Comparison of ENCODE assay signal across 18 cellular contexts in the genomic region with DNA sequence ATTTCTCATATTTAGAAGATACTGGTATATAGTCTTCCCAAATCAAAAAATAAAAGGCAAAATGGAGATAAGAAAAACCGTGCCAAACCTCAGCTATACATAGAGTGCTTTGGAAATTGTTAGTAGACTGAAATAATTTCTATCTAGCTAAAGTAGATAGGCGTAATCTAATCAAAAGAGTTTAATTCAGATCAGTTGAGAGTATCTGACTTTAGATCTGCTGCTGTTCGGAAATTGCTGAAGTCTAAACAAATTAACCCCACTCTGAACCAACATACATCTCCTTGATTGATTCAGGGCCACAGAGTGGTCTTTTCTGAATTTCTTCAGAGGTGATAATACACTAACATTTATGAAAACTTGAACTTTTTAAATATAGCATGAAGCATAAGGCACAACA. TPM values are rescaled to one million over a fixed set of nuclear protein-coding genes. Genes with fewer than 3 reads are reported as not detected.
DNase-seq lines count a peak whose midpoint lies in the region; ATAC-seq and TF ChIP-seq lines count a peak whose summit lies in the region.
"Had no signal": no experiment of that assay in that cellular context is flagged by ENCODE, and none has a peak within 500 bp of the region (broad histone marks: within the 10 kb centered on the region; RNA-seq: fewer than 3 reads in every experiment).

No MANE protein-coding gene starts in this region.

- H3K79me2 ChIP-seq in neural cell (replicated peaks; ENCODE audit: insufficient read depth, low read length), result no peaks in the 10 kb centered on the region

- H3K4me3 Mint-ChIP-seq in glutamatergic neuron (ENCODE audit: unreplicated experiment), result peak overlapping the region; percentile 80
- H3K4me3 Mint-ChIP-seq: CD4-positive, alpha-beta memory T cell; HFFc6 had no signal

- no peak overlapping the region for H3K4me2 ChIP-seq in neural cell (ENCODE audit: low read length)
- H3K4me2 ChIP-seq: BLaER1 treated with 17β-estradiol and CSF1 and Interleukin-3, amounts not matched to agents 10 nM and 100 nM had no signal

- H2AFZ ChIP-seq in neural cell (ENCODE audit: low read depth, low read length), result no peak overlapping the region

- peak overlapping the region; percentile 7 for H3K4me3 ChIP-seq in neural cell (ENCODE audit: low read length)
- H3K4me3 ChIP-seq: BLaER1 treated with 17β-estradiol and CSF1 and Interleukin-3, amounts not matched to agents 10 nM and 100 nM; GM12878; HAP-1; K562 had no signal

- intact Hi-C loops in left colon (cut with DNase I, micrococcal nuclease), result no loop called here

- peaks cover 2% of the 10 kb centered on the region for H3K27me3 Mint-ChIP-seq in glutamatergic neuron (ENCODE audit: unreplicated experiment)

- no peaks in the 10 kb centered on the region for H3K9me2 ChIP-seq in neural cell (ENCODE audit: insufficient read depth, low read length)

- ATAC-seq in SK-N-SH treated with all-trans-retinoic acid at 6 μM for 48 hours, result no peak; the same call in 2 of the 3 replicates
- ATAC-seq in left colon, result no peak
- ATAC-seq: GM12878, K562, Panc1 had no signal

- no peaks in the 10 kb centered on the region for H3F3A ChIP-seq in neural cell (ENCODE audit: insufficient read depth, low read length, poor library complexity, severe bottlenecking)

- H3K36me3 ChIP-seq in neural cell (ENCODE audit: insufficient read depth, low read length), result no peaks in the 10 kb centered on the region
- H3K36me3 ChIP-seq: BLaER1 treated with 17β-estradiol and CSF1 and Interleukin-3, amounts not matched to agents 10 nM and 100 nM; HAP-1 had no signal

- TF ChIP-seq CTCF in glutamatergic neuron (IDR thresholded peaks at IDR 0.05; ENCODE audit: partially characterized antibody, unreplicated experiment), result no peak
- TF ChIP-seq CTCF in neural cell (IDR thresholded peaks at IDR 0.05; ENCODE audit: poor library complexity, severe bottlenecking), result no peak

- H3K9me3 Mint-ChIP-seq in glutamatergic neuron (ENCODE audit: unreplicated experiment), result peaks cover 5% of the 10 kb centered on the region
- H3K9me3 Mint-ChIP-seq: CD4-positive, alpha-beta memory T cell; HFFc6 had no signal

- H4K20me1 ChIP-seq in neural cell (ENCODE audit: insufficient read depth), result no peaks in the 10 kb centered on the region
- H4K20me1 ChIP-seq: BLaER1 treated with 17β-estradiol and CSF1 and Interleukin-3, amounts not matched to agents 10 nM and 100 nM had no signal

- no peaks in the 10 kb centered on the region for H3K36me3 Mint-ChIP-seq in glutamatergic neuron (ENCODE audit: unreplicated experiment)
- H3K36me3 Mint-ChIP-seq: CD4-positive, alpha-beta memory T cell had no signal

- no peaks in the 10 kb centered on the region for H3K27me3 ChIP-seq in neural cell (ENCODE audit: insufficient read depth, low read depth, low read length)
- H3K27me3 ChIP-seq: BLaER1 treated with 17β-estradiol and CSF1 and Interleukin-3, amounts not matched to agents 10 nM and 100 nM had no signal

- DNase-seq in NCI-H69 (lab: John Stamatoyannopoulos, UW), result peak; percentile 44
- no peak for DNase-seq in glutamatergic neuron
- no peak for DNase-seq in GF-D8 (lab: John Stamatoyannopoulos, UW)
- DNase-seq in left colon, result no peak
- no peak for DNase-seq in NCI-H146 (lab: John Stamatoyannopoulos, UW)
- DNase-seq in GM03348 (ENCODE audit: low spot score), result no peak
- DNase-seq: CD4-positive, alpha-beta memory T cell; DMS53; GOT3 had no signal

- peak overlapping the region; percentile 11 for H3K27ac ChIP-seq in neural cell (ENCODE audit: low read length)
- H3K27ac ChIP-seq: BLaER1 treated with 17β-estradiol and CSF1 and Interleukin-3, amounts not matched to agents 10 nM and 100 nM; RWPE1 had no signal

- H3K9me3 ChIP-seq in neural cell (ENCODE audit: low read length), result no peaks in the 10 kb centered on the region
- H3K9me3 ChIP-seq: BLaER1 treated with 17β-estradiol and CSF1 and Interleukin-3, amounts not matched to agents 10 nM and 100 nM; HAP-1 had no signal

- no peak overlapping the region for H3K9ac ChIP-seq in neural cell (ENCODE audit: low read length)
- H3K9ac ChIP-seq: BLaER1 treated with 17β-estradiol and CSF1 and Interleukin-3, amounts not matched to agents 10 nM and 100 nM had no signal

- H3K27ac Mint-ChIP-seq in glutamatergic neuron (ENCODE audit: unreplicated experiment), result peak overlapping the region; percentile 88
- H3K27ac Mint-ChIP-seq: CD4-positive, alpha-beta memory T cell; HFFc6 had no signal

- no peak for TF ChIP-seq RAD21 in neural cell (conservative IDR thresholded peaks at IDR 0.05)

- H3K4me1 Mint-ChIP-seq in glutamatergic neuron (ENCODE audit: low read depth, unreplicated experiment), result peaks cover 39% of the 10 kb centered on the region
- H3K4me1 Mint-ChIP-seq: CD4-positive, alpha-beta memory T cell had no signal

- no peak for TF ChIP-seq EP300 in neural cell (conservative IDR thresholded peaks at IDR 0.05; ENCODE audit: poor library complexity, severe bottlenecking)

TF ChIP-seq in SK-N-SH treated with all-trans-retinoic acid at 6 μM for 48 hours, 23 proteins besides CTCF, POLR2A, EP300 and RAD21:
- no peak for TF ChIP-seq ZNF565 (CRISPR knock-in tag; conservative IDR thresholded peaks at IDR 0.05; ENCODE audit: low read depth)
- peak; percentile 64 for TF ChIP-seq ISL1 (CRISPR knock-in tag; IDR thresholded peaks at IDR 0.05)
- TF ChIP-seq ZNF8 (CRISPR knock-in tag; IDR thresholded peaks at IDR 0.05), result peak; percentile 11; the same call in 1 of the 2 replicates
- TF ChIP-seq ESRRG (CRISPR knock-in tag; IDR thresholded peaks at IDR 0.05), result no peak
- TF ChIP-seq, protein P1, sequence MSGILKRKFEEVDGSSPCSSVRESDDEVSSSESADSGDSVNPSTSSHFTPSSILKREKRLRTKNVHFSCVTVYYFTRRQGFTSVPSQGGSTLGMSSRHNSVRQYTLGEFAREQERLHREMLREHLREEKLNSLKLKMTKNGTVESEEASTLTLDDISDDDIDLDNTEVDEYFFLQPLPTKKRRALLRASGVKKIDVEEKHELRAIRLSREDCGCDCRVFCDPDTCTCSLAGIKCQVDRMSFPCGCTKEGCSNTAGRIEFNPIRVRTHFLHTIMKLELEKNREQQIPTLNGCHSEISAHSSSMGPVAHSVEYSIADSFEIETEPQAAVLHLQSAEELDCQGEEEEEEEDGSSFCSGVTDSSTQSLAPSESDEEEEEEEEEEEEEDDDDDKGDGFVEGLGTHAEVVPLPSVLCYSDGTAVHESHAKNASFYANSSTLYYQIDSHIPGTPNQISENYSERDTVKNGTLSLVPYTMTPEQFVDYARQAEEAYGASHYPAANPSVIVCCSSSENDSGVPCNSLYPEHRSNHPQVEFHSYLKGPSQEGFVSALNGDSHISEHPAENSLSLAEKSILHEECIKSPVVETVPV (CRISPR knock-in tag; IDR thresholded peaks at IDR 0.05), result peak; percentile 60; the same call in 1 of the 2 replicates
- peak; percentile 50; the same call in 1 of the 2 replicates for TF ChIP-seq ZNF70 (CRISPR knock-in tag; IDR thresholded peaks at IDR 0.05)

TF ChIP-seq in neural cell, 6 proteins besides CTCF, POLR2A, EP300 and RAD21:
- TF ChIP-seq TAF1 (IDR thresholded peaks at IDR 0.05; ENCODE audit: low read depth) (no peak), SMC3 (conservative IDR thresholded peaks at IDR 0.05; ENCODE audit: poor library complexity) (no peak), MXI1 (conservative IDR thresholded peaks at IDR 0.05; ENCODE audit: poor library complexity, severe bottlenecking) (no peak), EZH2 (IDR thresholded peaks at IDR 0.05; ENCODE audit: borderline replicate concordance, insufficient read depth, low read length, poor library complexity, severe bottlenecking) (no peak), REST (IDR thresholded peaks at IDR 0.05; ENCODE audit: borderline replicate concordance) (no peak), POLR2AphosphoS5 (IDR thresholded peaks at IDR 0.05) (no peak)
TF ChIP-seq in neural cell: peak in this region for 0.

RNA-seq across cellular contexts. Expression of gene MAP3K13, which starts 40.1 kb away (rescaled TPM):
- 110 TPM for total RNA-seq in glutamatergic neuron (ENCODE audit: unreplicated experiment)
- polyA plus RNA-seq in neural cell, result 22.6 and 33.8 TPM in 2 replicates
- polyA minus RNA-seq in neural cell, result 81.3 and 102 TPM in 2 replicates
- 10 to 100 TPM; 47.0 to 51.0 TPM for total RNA-seq in left colon
